7 cellular contexts compared by ENCODE assay signal in the genomic region with DNA sequence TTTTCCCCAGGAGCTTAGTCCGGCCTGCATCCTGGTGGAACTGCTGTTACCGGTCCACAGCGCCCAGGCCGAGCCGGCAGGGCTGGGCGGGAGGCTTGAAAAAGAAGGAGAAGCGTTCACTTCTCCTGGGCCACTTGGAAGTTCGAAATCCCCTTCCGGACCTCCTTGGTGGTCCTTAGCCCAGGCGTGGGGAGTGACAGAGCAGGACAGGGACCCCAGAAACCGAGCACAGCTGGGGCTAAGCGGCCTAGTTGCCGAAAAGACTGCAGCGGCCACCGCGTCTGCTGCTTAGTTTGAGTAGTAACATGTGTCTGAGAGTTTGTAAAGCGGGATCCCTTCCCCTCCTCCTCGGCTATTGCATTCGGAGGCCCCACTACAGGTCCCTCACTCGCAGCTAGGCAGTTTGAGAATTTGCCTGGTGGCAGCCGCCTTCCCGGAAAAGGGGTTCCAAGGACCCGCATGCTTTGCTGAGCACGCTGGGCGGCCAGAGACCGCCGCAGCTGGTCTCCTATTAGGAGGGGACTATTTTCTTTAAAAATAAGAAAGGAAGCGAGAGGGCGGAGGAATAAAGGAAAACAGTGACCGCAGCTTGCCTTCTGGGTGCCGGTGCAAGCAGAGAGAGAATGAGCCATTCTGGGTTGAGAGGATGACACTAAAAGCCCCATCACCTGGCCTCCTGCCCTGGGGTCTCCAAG.
DNase-seq lines count a peak whose midpoint lies in the region; ATAC-seq and TF ChIP-seq lines count a peak whose summit lies in the region.
"Had no signal": no experiment of that assay in that cellular context is flagged by ENCODE, and none has a peak within 500 bp of the region (broad histone marks: within the 10 kb centered on the region; RNA-seq: fewer than 3 reads in every experiment).

No MANE protein-coding gene starts in this region.

- H3K4me1 ChIP-seq in mucosa of rectum (ENCODE audit: control insufficient read depth in 2 of 2, insufficient read depth in 2 of 2, low read length in 2 of 2) = peaks cover 41 to 42% of the 10 kb centered on the region in 2 donors

- peak overlapping the region in 1 of 2 donors; percentile 1 for H3K9ac ChIP-seq in mucosa of rectum (ENCODE audit: low read depth in 1 of 2, low read length in 2 of 2)

- DNase-seq in COLO668 (lab: John Stamatoyannopoulos, UW; ENCODE audit: unreplicated experiment) (peak; percentile 53), cerebellar nuclear complex (lab: John Stamatoyannopoulos, UW) (no peak), NCI-H128 (lab: John Stamatoyannopoulos, UW; ENCODE audit: unreplicated experiment) (no peak)

- H3K4me3 ChIP-seq in WI38 (ENCODE audit: low read depth, low read length) (peak overlapping the region; percentile 84), mucosa of rectum (ENCODE audit: low read length in 2 of 2) (peak overlapping the region in 1 of 2 donors; percentile 31)

- TF ChIP-seq CTCF in WI38 (IDR thresholded peaks at IDR 0.05; ENCODE audit: low read depth, low read length) = no peak

- no peaks in the 10 kb centered on the region for H3K9me3 ChIP-seq in mucosa of rectum (ENCODE audit: control insufficient read depth in 2 of 2, low read length in 2 of 2)
- H3K9me3 ChIP-seq: thoracic aorta had no signal

- peaks cover 0 to 2% of the 10 kb centered on the region in 2 donors for H3K27me3 ChIP-seq in mucosa of rectum (ENCODE audit: control insufficient read depth in 2 of 2, insufficient read depth in 2 of 2, low read length in 2 of 2)

- no peak for ATAC-seq in HG02759 (IDR thresholded peaks at IDR 0.05; ENCODE audit: unreplicated experiment)

- H3K36me3 ChIP-seq in mucosa of rectum (ENCODE audit: control insufficient read depth in 2 of 2, insufficient read depth in 2 of 2, low read length in 2 of 2) = peaks cover 23 to 29% of the 10 kb centered on the region in 2 donors

- H3K27ac ChIP-seq in mucosa of rectum (ENCODE audit: low read depth in 2 of 2, low read length in 2 of 2) = peak overlapping the region; percentile 10 to 56
